8 cellular contexts compared by ENCODE assay signal in the genomic region with DNA sequence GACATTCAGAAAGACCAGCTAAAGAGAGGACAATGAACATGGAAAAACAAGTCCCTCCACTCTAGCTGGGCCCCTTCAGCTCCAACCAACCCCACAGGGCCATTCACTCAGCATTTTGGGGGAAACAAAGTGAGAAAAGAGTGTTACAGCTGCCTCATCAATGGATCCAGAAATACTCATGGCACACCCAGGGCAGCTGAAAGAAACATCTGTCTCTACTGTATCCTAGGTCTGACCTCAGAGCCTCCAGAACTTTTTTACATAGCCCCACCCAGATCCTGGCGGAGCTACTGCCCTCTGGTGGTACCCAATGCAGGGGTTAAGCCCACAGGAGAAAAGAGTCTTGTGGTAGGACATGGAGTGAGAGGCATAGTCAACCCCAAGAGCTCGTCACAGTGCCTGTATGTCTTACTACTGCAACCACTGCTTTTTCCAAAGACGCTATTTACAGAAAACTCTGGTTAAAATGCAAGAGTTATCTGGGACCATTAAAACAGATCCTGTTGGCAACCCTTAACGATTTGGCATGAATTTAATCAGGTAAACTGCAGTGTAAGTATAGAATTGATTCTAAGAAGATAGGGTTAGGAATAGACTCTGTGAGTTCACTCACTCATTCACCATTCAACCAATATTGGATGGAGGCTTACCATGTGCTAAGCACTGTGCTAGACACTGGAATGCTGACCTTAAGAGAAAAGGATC. TPM values are rescaled to one million over a fixed set of nuclear protein-coding genes. Genes with fewer than 3 reads are reported as not detected.
DNase-seq lines count a peak whose midpoint lies in the region; ATAC-seq and TF ChIP-seq lines count a peak whose summit lies in the region.

No MANE protein-coding gene starts in this region.

- H3K4ac ChIP-seq in trophoblast cell (ENCODE audit: low read depth, low read length), result no peak overlapping the region

- H2BK12ac ChIP-seq in trophoblast cell (ENCODE audit: low read length), result no peak overlapping the region

- no peak overlapping the region for H3K4me2 ChIP-seq in trophoblast cell (ENCODE audit: low read length)

- H3K23ac ChIP-seq in trophoblast cell (ENCODE audit: low read length), result no peak overlapping the region

- H3K9ac ChIP-seq in colonic mucosa (ENCODE audit: low read depth in 2 of 2, low read length in 2 of 2) (no peak overlapping the region), trophoblast cell (ENCODE audit: low read length) (no peak overlapping the region)

- no peaks in the 10 kb centered on the region for H3K79me1 ChIP-seq in trophoblast cell (ENCODE audit: low read length)

- no peak overlapping the region for H4K12ac ChIP-seq in trophoblast cell (ENCODE audit: low read depth, low read length)

- H4K8ac ChIP-seq in trophoblast cell (ENCODE audit: low read depth, low read length), result no peak overlapping the region

- no peaks in the 10 kb centered on the region for H3K79me2 ChIP-seq in trophoblast cell (ENCODE audit: control insufficient read depth, insufficient read depth, low read length, poor library complexity)

- no peak for TF ChIP-seq POLR2A in prostate gland (IDR thresholded peaks at IDR 0.05)

- peak; percentile 86 for DNase-seq in DMS 273 (lab: John Stamatoyannopoulos, UW; ENCODE audit: unreplicated experiment)
- DNase-seq in HS-27A (ENCODE audit: low read depth), result peak; percentile 79
- peak; percentile 73 for DNase-seq in colonic mucosa
- peak; percentile 34 to 61 for DNase-seq in trophoblast cell
- DNase-seq in prostate gland (ENCODE audit: low spot score), result no peak

- no peaks in the 10 kb centered on the region for H3K27me3 ChIP-seq in colonic mucosa
- H3K27me3 ChIP-seq in trophoblast cell (ENCODE audit: insufficient read depth, low read length), result no peaks in the 10 kb centered on the region
- no peaks in the 10 kb centered on the region for H3K27me3 ChIP-seq in prostate gland (replicated peaks; ENCODE audit: insufficient read depth)

- no peak overlapping the region for H2AK5ac ChIP-seq in trophoblast cell (ENCODE audit: low read length)

- no peak overlapping the region for H3K14ac ChIP-seq in trophoblast cell (ENCODE audit: low read length)

- no peaks in the 10 kb centered on the region for H3K9me3 ChIP-seq in colonic mucosa
- no peaks in the 10 kb centered on the region for H3K9me3 ChIP-seq in trophoblast cell (ENCODE audit: insufficient read depth, low read depth, low read length)
- H3K9me3 ChIP-seq in prostate gland, result no peaks in the 10 kb centered on the region

- H4K91ac ChIP-seq in trophoblast cell (ENCODE audit: low read depth, low read length), result no peak overlapping the region

- no peak overlapping the region for H2AFZ ChIP-seq in trophoblast cell (ENCODE audit: insufficient read depth, low read length, poor library complexity)

- H3K36me3 ChIP-seq in colonic mucosa, result no peaks in the 10 kb centered on the region
- no peaks in the 10 kb centered on the region for H3K36me3 ChIP-seq in trophoblast cell (ENCODE audit: control insufficient read depth in 1 of 2, insufficient read depth in 2 of 2, low read length in 2 of 2)
- H3K36me3 ChIP-seq in prostate gland, result no peaks in the 10 kb centered on the region

- TF ChIP-seq CTCF in colonic mucosa (IDR thresholded peaks at IDR 0.05) (peak; percentile 39), prostate gland (IDR thresholded peaks at IDR 0.05) (peak in 1 of 4 experiments; percentile 33)

- intact Hi-C loops in colonic mucosa (cut with DNase I) (no loop called here), prostate gland (cut with DNase I) (no loop called here)

- H3K4me3 ChIP-seq in colonic mucosa (no peak overlapping the region), trophoblast cell (ENCODE audit: low read depth, low read length) (no peak overlapping the region), prostate gland (no peak overlapping the region)

- H2BK120ac ChIP-seq in trophoblast cell (ENCODE audit: insufficient read depth, low read length, poor library complexity), result no peak overlapping the region

- no CpG with 5 or more reads among the region's 4 CpGs for WGBS in trophoblast cell (ENCODE audit: extremely low coverage, insufficient coverage, insufficient read length)
- 73% methylated on average over 4 of the region's 4 CpGs for WGBS in prostate gland

- ATAC-seq in SK-N-SH treated with all-trans-retinoic acid at 6 μM for 48 hours, result peak; percentile 70
- ATAC-seq in GM19455 (IDR thresholded peaks at IDR 0.05; ENCODE audit: unreplicated experiment), result no peak
- no peak for ATAC-seq in HG02981 (IDR thresholded peaks at IDR 0.05; ENCODE audit: unreplicated experiment)

- H3K4me1 ChIP-seq in colonic mucosa (peaks cover 17% of the 10 kb centered on the region), trophoblast cell (ENCODE audit: control insufficient read depth in 1 of 2, insufficient read depth in 2 of 2, low read length in 2 of 2) (peaks cover 0 to 2% of the 10 kb centered on the region in 2 experiments), prostate gland (replicated peaks) (peaks cover 6% of the 10 kb centered on the region)

- H3K18ac ChIP-seq in trophoblast cell (ENCODE audit: low read length), result no peak overlapping the region

- no peak overlapping the region for H2BK5ac ChIP-seq in trophoblast cell (ENCODE audit: low read depth, low read length, poor library complexity)

- H3K27ac ChIP-seq in colonic mucosa (no peak overlapping the region), trophoblast cell (ENCODE audit: low read depth, low read length) (no peak overlapping the region), prostate gland (no peak overlapping the region)

TF ChIP-seq in SK-N-SH treated with all-trans-retinoic acid at 6 μM for 48 hours, 23 proteins besides CTCF, POLR2A, EP300 and RAD21:
- TF ChIP-seq, protein P1, sequence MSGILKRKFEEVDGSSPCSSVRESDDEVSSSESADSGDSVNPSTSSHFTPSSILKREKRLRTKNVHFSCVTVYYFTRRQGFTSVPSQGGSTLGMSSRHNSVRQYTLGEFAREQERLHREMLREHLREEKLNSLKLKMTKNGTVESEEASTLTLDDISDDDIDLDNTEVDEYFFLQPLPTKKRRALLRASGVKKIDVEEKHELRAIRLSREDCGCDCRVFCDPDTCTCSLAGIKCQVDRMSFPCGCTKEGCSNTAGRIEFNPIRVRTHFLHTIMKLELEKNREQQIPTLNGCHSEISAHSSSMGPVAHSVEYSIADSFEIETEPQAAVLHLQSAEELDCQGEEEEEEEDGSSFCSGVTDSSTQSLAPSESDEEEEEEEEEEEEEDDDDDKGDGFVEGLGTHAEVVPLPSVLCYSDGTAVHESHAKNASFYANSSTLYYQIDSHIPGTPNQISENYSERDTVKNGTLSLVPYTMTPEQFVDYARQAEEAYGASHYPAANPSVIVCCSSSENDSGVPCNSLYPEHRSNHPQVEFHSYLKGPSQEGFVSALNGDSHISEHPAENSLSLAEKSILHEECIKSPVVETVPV (CRISPR knock-in tag; IDR thresholded peaks at IDR 0.05), result no peak
- TF ChIP-seq ESRRG (CRISPR knock-in tag; IDR thresholded peaks at IDR 0.05) (no peak), RARB (CRISPR knock-in tag; IDR thresholded peaks at IDR 0.05) (no peak), ISL1 (CRISPR knock-in tag; IDR thresholded peaks at IDR 0.05) (no peak)

RNA-seq across cellular contexts. Expression of a gene that starts 37.4 kb away (rescaled TPM):
- total RNA-seq in colonic mucosa (under 1 TPM in 1 of 2 donors, not detected in 1; 0.45 TPM), prostate gland (under 1 TPM; 0.28 to 0.36 TPM)
- 0.01 TPM in 2 replicates for polyA plus RNA-seq in trophoblast cell (2013)

RNA-seq across cellular contexts. Expression of a gene that starts 45.0 kb away (rescaled TPM):
- total RNA-seq in colonic mucosa (100 to 1,000 TPM; 163 to 194 TPM), prostate gland (10 to 100 TPM; 78.2 to 93.9 TPM)
- 91.0 and 92.3 TPM in 2 replicates for polyA plus RNA-seq in trophoblast cell (2013)

RNA-seq across cellular contexts. Expression of a gene that starts 51.7 kb away (rescaled TPM):
- total RNA-seq in colonic mucosa (100 to 1,000 TPM in 1 of 2 donors, 10 to 100 TPM in 1; 83.9 to 123 TPM), prostate gland (10 to 100 TPM; 35.4 to 65.8 TPM)
- 76.2 and 79.4 TPM in 2 replicates for polyA plus RNA-seq in trophoblast cell (2013)
